1 cellular context compared by ENCODE assay signal in genomic region chrX:39158801-39159657, GRCh38.
TF ChIP-seq lines count a peak whose summit lies in the region.

No MANE protein-coding gene starts in this region.

TF ChIP-seq in GM12878, 131 proteins besides CTCF, POLR2A, EP300 and RAD21 (continued from another document):
- TF ChIP-seq EZH2 (IDR thresholded peaks at IDR 0.05; ENCODE audit: borderline replicate concordance, control insufficient read depth, low read depth, low read length), result no peak
- no peak for TF ChIP-seq MYB (IDR thresholded peaks at IDR 0.05; ENCODE audit: borderline replicate concordance, low read depth, low read length)
- no peak for TF ChIP-seq CHD2 (IDR thresholded peaks at IDR 0.05; ENCODE audit: borderline replicate concordance, low read depth, low read length)
- TF ChIP-seq HDGF (IDR thresholded peaks at IDR 0.05), result no peak
- TF ChIP-seq HDAC6 (IDR thresholded peaks at IDR 0.05; ENCODE audit: unreplicated experiment), result no peak
- TF ChIP-seq IRF4 (IDR thresholded peaks at IDR 0.05; ENCODE audit: low read depth, low read length), result no peak
- TF ChIP-seq, protein P1, sequence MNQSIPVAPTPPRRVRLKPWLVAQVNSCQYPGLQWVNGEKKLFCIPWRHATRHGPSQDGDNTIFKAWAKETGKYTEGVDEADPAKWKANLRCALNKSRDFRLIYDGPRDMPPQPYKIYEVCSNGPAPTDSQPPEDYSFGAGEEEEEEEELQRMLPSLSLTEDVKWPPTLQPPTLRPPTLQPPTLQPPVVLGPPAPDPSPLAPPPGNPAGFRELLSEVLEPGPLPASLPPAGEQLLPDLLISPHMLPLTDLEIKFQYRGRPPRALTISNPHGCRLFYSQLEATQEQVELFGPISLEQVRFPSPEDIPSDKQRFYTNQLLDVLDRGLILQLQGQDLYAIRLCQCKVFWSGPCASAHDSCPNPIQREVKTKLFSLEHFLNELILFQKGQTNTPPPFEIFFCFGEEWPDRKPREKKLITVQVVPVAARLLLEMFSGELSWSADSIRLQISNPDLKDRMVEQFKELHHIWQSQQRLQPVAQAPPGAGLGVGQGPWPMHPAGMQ (IDR thresholded peaks at IDR 0.05; ENCODE audit: borderline replicate concordance), result no peak
- TF ChIP-seq BRCA1 (IDR thresholded peaks at IDR 0.05; ENCODE audit: low read depth, low read length), result no peak
- TF ChIP-seq CREM (IDR thresholded peaks at IDR 0.05; ENCODE audit: low read depth), result no peak
- no peak for TF ChIP-seq RUNX3 (IDR thresholded peaks at IDR 0.05; ENCODE audit: low read length)
- TF ChIP-seq PML (IDR thresholded peaks at IDR 0.05; ENCODE audit: low read length), result no peak
TF ChIP-seq in GM12878: peak in this region for 9.
